ENCODE assay signal across 25 cellular contexts in genomic region chrX:128754130-128754529, GRCh38.
A peak's percentile ranks its signal among the peaks of the same experiment; 100 is the strongest.
DNase-seq lines count a peak whose midpoint lies in the region; ATAC-seq, FAIRE-seq and TF ChIP-seq lines count a peak whose summit lies in the region.
"Had no signal": no experiment of that assay in that cellular context is flagged by ENCODE, and none has a peak within 500 bp of the region (broad histone marks: within the 10 kb centered on the region; RNA-seq: fewer than 3 reads in every experiment).

No MANE protein-coding gene starts in this region.

- intact Hi-C loops in kidney (cut with DNase I) = no loop called here

- FAIRE-seq in kidney (lab: Jason Lieb, UNC) = peak; percentile 70
- FAIRE-seq: D721Med had no signal

- TF ChIP-seq CTCF in kidney (IDR thresholded peaks at IDR 0.05; ENCODE audit: borderline replicate concordance, extremely low read depth, insufficient read depth) = no peak
- TF ChIP-seq CTCF in GM10248 (IDR thresholded peaks at IDR 0.05; ENCODE audit: control extremely low read depth, extremely low read depth, low read depth, missing control alignments) = no peak

- no peak overlapping the region for H3K4me3 ChIP-seq in HUES64 (ENCODE audit: low read length)
- H3K4me3 ChIP-seq in NT2/D1 (ENCODE audit: insufficient read length, low read depth) = no peak overlapping the region
- H3K4me3 ChIP-seq in kidney (ENCODE audit: low read length in 2 of 2) = no peak overlapping the region
- H3K4me3 ChIP-seq: esophagus muscularis mucosa, left ventricle myocardium inferior, psoas muscle, testis, uterus had no signal

- H3K9me3 ChIP-seq in HUES64 (ENCODE audit: insufficient read depth, low read depth, low read length) (no peaks in the 10 kb centered on the region), NT2/D1 (ENCODE audit: insufficient read depth, low read length) (no peaks in the 10 kb centered on the region), kidney (ENCODE audit: control insufficient read depth in 1 of 2, low read length in 2 of 2) (no peaks in the 10 kb centered on the region)
- H3K9me3 ChIP-seq: esophagus muscularis mucosa, left ventricle myocardium inferior, neutrophil, psoas muscle, SK-N-SH, testis, uterus had no signal

- DNase-seq in NCI-H1930 (lab: John Stamatoyannopoulos, UW) (peak; percentile 75 to 82), NT2/D1 (ENCODE audit: low read depth, low spot score) (peak; percentile 1), kidney (no peak), GM10248 (ENCODE audit: extremely low spot score) (no peak)
- DNase-seq: activated CD4-positive, alpha-beta T cell treated with anti-CD3 and anti-CD28 coated beads for 4 hours; activated effector memory CD4-positive, alpha-beta T cell treated with Interleukin-2 at 50 U/mL for 16 hours; activated T-cell treated with anti-CD3 and anti-CD28 coated beads for 4 hours; CD4-positive, CD25-positive, alpha-beta regulatory T cell; central memory CD4-positive, alpha-beta T cell; foreskin keratinocyte; left ventricle myocardium inferior; NCI-H1436; NCI-H2227 treated with DMSO at 0.1 percent for 48 hours; OCI-M1; psoas muscle; SK-N-SH; stimulated activated naive CD8-positive, alpha-beta T cell treated with anti-CD3 and anti-CD28 coated beads, Interleukin-15, Interleukin-2, amounts not matched to agents 100 U/mL and 50 U/mL, for 24 hours; testis; uterus had no signal

- H3K27me3 ChIP-seq in HUES64 (ENCODE audit: insufficient read depth, low read length) (no peaks in the 10 kb centered on the region), NT2/D1 (ENCODE audit: insufficient read depth, insufficient read length) (no peaks in the 10 kb centered on the region)
- H3K27me3 ChIP-seq: esophagus muscularis mucosa, foreskin keratinocyte, neutrophil, testis, uterus had no signal

- CTCF ChIA-PET in GM10248 (lab: Yijun Ruan, JAX) = no interaction called here

- H3K27ac ChIP-seq in HUES64 (ENCODE audit: low read depth, low read length) = peak overlapping the region; percentile 67; the same call in 1 of the 2 replicates
- H3K27ac ChIP-seq in kidney (ENCODE audit: low read depth in 2 of 2, low read length in 2 of 2) = no peak overlapping the region
- H3K27ac ChIP-seq: esophagus muscularis mucosa, foreskin keratinocyte, left ventricle myocardium inferior, neutrophil, psoas muscle, testis, uterus had no signal

- H3K9ac ChIP-seq in HUES64 (ENCODE audit: low read depth, low read length) (peak overlapping the region; percentile 5; the same call in 1 of the 2 replicates), NT2/D1 (ENCODE audit: insufficient read length, low read depth) (no peak overlapping the region), kidney (ENCODE audit: low read length in 2 of 2) (no peak overlapping the region)
- H3K9ac ChIP-seq: SK-N-SH had no signal

- H3K4me1 ChIP-seq in HUES64 (ENCODE audit: insufficient read depth, low read length) (peaks cover 16% of the 10 kb centered on the region), NT2/D1 (ENCODE audit: insufficient read depth, insufficient read length) (no peaks in the 10 kb centered on the region), kidney (ENCODE audit: control insufficient read depth in 1 of 2, insufficient read depth in 1 of 2, low read depth in 1 of 2, low read length in 2 of 2) (no peaks in the 10 kb centered on the region)
- H3K4me1 ChIP-seq: esophagus muscularis mucosa, foreskin keratinocyte, left ventricle myocardium inferior, psoas muscle, testis, uterus had no signal

- POLR2A ChIA-PET in GM10248 (lab: Yijun Ruan, JAX) = no interaction called here

- ATAC-seq in HG03469 (IDR thresholded peaks at IDR 0.05; ENCODE audit: unreplicated experiment) (no peak), HG03520 (IDR thresholded peaks at IDR 0.05; ENCODE audit: unreplicated experiment) (no peak)
- ATAC-seq: foreskin keratinocyte; psoas muscle; stimulated activated naive CD8-positive, alpha-beta T cell treated with anti-CD3 and anti-CD28 coated beads, Interleukin-15, Interleukin-2, amounts not matched to agents 100 U/mL and 50 U/mL, for 24 hours had no signal

- H3K36me3 ChIP-seq in HUES64 (ENCODE audit: insufficient read depth, low read length) = no peaks in the 10 kb centered on the region
- no peaks in the 10 kb centered on the region for H3K36me3 ChIP-seq in NT2/D1 (ENCODE audit: insufficient read depth, insufficient read length, low read length)
- no peaks in the 10 kb centered on the region for H3K36me3 ChIP-seq in kidney (ENCODE audit: control insufficient read depth in 1 of 2, insufficient read depth in 2 of 2, low read length in 2 of 2)
- H3K36me3 ChIP-seq: esophagus muscularis mucosa, left ventricle myocardium inferior, neutrophil, uterus had no signal

Comparison
In these comparisons a context has a peak if more than half of its experiments do, and no peak if none do; other contexts are left out.
1. DNase-seq: peak in NCI-H1930 (2 of 2) and NT2/D1 (single experiment); none in kidney (single experiment) and GM10248 (single experiment).